Comparison of ENCODE assay signal across 12 cellular contexts in genomic region chr4:149549911-149550310, GRCh38.
DNase-seq lines count a peak whose midpoint lies in the region; ATAC-seq and TF ChIP-seq lines count a peak whose summit lies in the region.
"Had no signal": no experiment of that assay in that cellular context is flagged by ENCODE, and none has a peak within 500 bp of the region (broad histone marks: within the 10 kb centered on the region; RNA-seq: fewer than 3 reads in every experiment).

No MANE protein-coding gene starts in this region.

- H3K27me3 ChIP-seq in endodermal cell (ENCODE audit: control insufficient read depth, insufficient read depth, low read length, poor library complexity, severe bottlenecking) (no peaks in the 10 kb centered on the region), right lobe of liver (no peaks in the 10 kb centered on the region), body of pancreas (no peaks in the 10 kb centered on the region)

- H3K27ac ChIP-seq in endodermal cell (ENCODE audit: low read depth, low read length) (no peak overlapping the region), right lobe of liver (no peak overlapping the region), body of pancreas (no peak overlapping the region)

- no peaks in the 10 kb centered on the region for H3K9me3 Mint-ChIP-seq in endodermal cell
- peaks cover 5% of the 10 kb centered on the region for H3K9me3 Mint-ChIP-seq in T-helper 2 cell treated with Interferon-gamma antibody and Interleukin-4, amounts not matched to agents 5 μg/mL and 100 μg/mL, for 36 hours

- ATAC-seq in right lobe of liver: peak; percentile 86 to 93 (median 90)
- ATAC-seq in body of pancreas: no peak
- no peak for ATAC-seq in HG03469 (IDR thresholded peaks at IDR 0.05; ENCODE audit: unreplicated experiment)
- ATAC-seq: activated CD8-positive, alpha-beta T cell treated with anti-CD3 and anti-CD28 coated beads, Interleukin-2, amount 10 ng/mL, durations not matched to agents 7 days and 5 days had no signal

- H3K4me3 ChIP-seq in endodermal cell (ENCODE audit: low read length): no peak overlapping the region
- H3K4me3 ChIP-seq in right lobe of liver: no peak overlapping the region
- H3K4me3 ChIP-seq in body of pancreas: no peak overlapping the region
- H3K4me3 ChIP-seq: smooth muscle cell had no signal

- H3K36me3 ChIP-seq in endodermal cell (ENCODE audit: control insufficient read depth, insufficient read depth, low read length): no peaks in the 10 kb centered on the region
- no peaks in the 10 kb centered on the region for H3K36me3 ChIP-seq in right lobe of liver
- H3K36me3 ChIP-seq in body of pancreas (replicated peaks in 1 of 2; ENCODE audit: insufficient read depth in 1 of 2, low read depth in 2 of 2): no peaks in the 10 kb centered on the region

- H3K9ac ChIP-seq in endodermal cell (ENCODE audit: extremely low read depth, low read length, poor library complexity, severe bottlenecking): no peak overlapping the region

- H3K27me3 Mint-ChIP-seq in endodermal cell (ENCODE audit: insufficient read depth): no peaks in the 10 kb centered on the region
- H3K27me3 Mint-ChIP-seq in T-helper 2 cell treated with Interferon-gamma antibody and Interleukin-4, amounts not matched to agents 5 μg/mL and 100 μg/mL, for 36 hours (ENCODE audit: low read depth): no peaks in the 10 kb centered on the region

- H3K9me3 ChIP-seq in endodermal cell (ENCODE audit: control insufficient read depth, low read length) (no peaks in the 10 kb centered on the region), right lobe of liver (no peaks in the 10 kb centered on the region), body of pancreas (no peaks in the 10 kb centered on the region)

- no peaks in the 10 kb centered on the region for H3K36me3 Mint-ChIP-seq in endodermal cell (ENCODE audit: low read depth)
- H3K36me3 Mint-ChIP-seq in T-helper 2 cell treated with Interferon-gamma antibody and Interleukin-4, amounts not matched to agents 5 μg/mL and 100 μg/mL, for 36 hours (ENCODE audit: low read depth): no peaks in the 10 kb centered on the region

- peak overlapping the region; percentile 19 for H3K27ac Mint-ChIP-seq in endodermal cell
- H3K27ac Mint-ChIP-seq in T-helper 2 cell treated with Interferon-gamma antibody and Interleukin-4, amounts not matched to agents 5 μg/mL and 100 μg/mL, for 36 hours: no peak overlapping the region
- H3K27ac Mint-ChIP-seq: activated CD8-positive, alpha-beta T cell treated with anti-CD3 and anti-CD28 coated beads, Interleukin-2, amount 10 ng/mL, durations not matched to agents 7 days and 5 days had no signal

- intact Hi-C loops in right lobe of liver (cut with DNase I) (no loop called here), body of pancreas (cut with DNase I) (no loop called here)

- DNase-seq in EH (ENCODE audit: low read depth) (peak; percentile 7), NCI-H1436 (lab: John Stamatoyannopoulos, UW) (peak; percentile 38), endodermal cell (peak; percentile 75), right lobe of liver (peak in 2 of 3 donors; percentile 24 to 50), body of pancreas (no peak)
- no peak for DNase-seq in activated CD8-positive, alpha-beta memory T cell treated with anti-CD3 and anti-CD28 coated beads, Interleukin-2, amount 50 U/mL, for 4 hours
- DNase-seq in T-helper 2 cell treated with Interferon-gamma antibody and Interleukin-4, amounts not matched to agents 5 μg/mL and 100 μg/mL, for 36 hours (ENCODE audit: low spot score): no peak
- DNase-seq: activated CD8-positive, alpha-beta T cell treated with anti-CD3 and anti-CD28 coated beads, Interleukin-2, amount 10 ng/mL, durations not matched to agents 7 days and 5 days; KG1; stimulated activated CD8-positive, alpha-beta memory T cell treated with anti-CD3 and anti-CD28 coated beads, Interleukin-4, amount 100 ng/mL, for 48 hours had no signal

- TF ChIP-seq CTCF in endodermal cell (conservative IDR thresholded peaks at IDR 0.05): peak; percentile 53
- peak; percentile 45 to 70 (median 56) for TF ChIP-seq CTCF in right lobe of liver (IDR thresholded peaks at IDR 0.05)
- TF ChIP-seq CTCF in body of pancreas (IDR thresholded peaks at IDR 0.05): no peak

- TF ChIP-seq POLR2A in right lobe of liver (IDR thresholded peaks at IDR 0.05) (no peak), body of pancreas (IDR thresholded peaks at IDR 0.05) (no peak)

- peaks cover 4% of the 10 kb centered on the region for H3K4me1 Mint-ChIP-seq in endodermal cell
- H3K4me1 Mint-ChIP-seq in T-helper 2 cell treated with Interferon-gamma antibody and Interleukin-4, amounts not matched to agents 5 μg/mL and 100 μg/mL, for 36 hours (ENCODE audit: low read depth): no peaks in the 10 kb centered on the region

- no peak overlapping the region for H3K4me3 Mint-ChIP-seq in endodermal cell
- H3K4me3 Mint-ChIP-seq in T-helper 2 cell treated with Interferon-gamma antibody and Interleukin-4, amounts not matched to agents 5 μg/mL and 100 μg/mL, for 36 hours: no peak overlapping the region
- H3K4me3 Mint-ChIP-seq: activated CD8-positive, alpha-beta T cell treated with anti-CD3 and anti-CD28 coated beads, Interleukin-2, amount 10 ng/mL, durations not matched to agents 7 days and 5 days had no signal

- H3K4me1 ChIP-seq in endodermal cell (ENCODE audit: control insufficient read depth, insufficient read depth, low read length): no peaks in the 10 kb centered on the region
- H3K4me1 ChIP-seq in right lobe of liver: no peaks in the 10 kb centered on the region
- no peaks in the 10 kb centered on the region for H3K4me1 ChIP-seq in body of pancreas

Comparison
In these comparisons a context has a peak if more than half of its experiments do, and no peak if none do; other contexts are left out.
1. DNase-seq: peak in EH (single experiment), NCI-H1436 (single experiment), endodermal cell (single experiment) and right lobe of liver (2 of 3); none in body of pancreas (0 of 4), activated CD8-positive, alpha-beta memory T cell treated with anti-CD3 and anti-CD28 coated beads, Interleukin-2, amount 50 U/mL, for 4 hours (single experiment) and T-helper 2 cell treated with Interferon-gamma antibody and Interleukin-4, amounts not matched to agents 5 μg/mL and 100 μg/mL, for 36 hours (single experiment).
2. CTCF ChIP-seq: peak in endodermal cell (single experiment) and right lobe of liver (4 of 4); none in body of pancreas (0 of 7).
3. ATAC-seq: peak in right lobe of liver (4 of 4); none in body of pancreas (single experiment) and HG03469 (single experiment).